Comparison of ENCODE assay signal across 28 cellular contexts in the genomic region with DNA sequence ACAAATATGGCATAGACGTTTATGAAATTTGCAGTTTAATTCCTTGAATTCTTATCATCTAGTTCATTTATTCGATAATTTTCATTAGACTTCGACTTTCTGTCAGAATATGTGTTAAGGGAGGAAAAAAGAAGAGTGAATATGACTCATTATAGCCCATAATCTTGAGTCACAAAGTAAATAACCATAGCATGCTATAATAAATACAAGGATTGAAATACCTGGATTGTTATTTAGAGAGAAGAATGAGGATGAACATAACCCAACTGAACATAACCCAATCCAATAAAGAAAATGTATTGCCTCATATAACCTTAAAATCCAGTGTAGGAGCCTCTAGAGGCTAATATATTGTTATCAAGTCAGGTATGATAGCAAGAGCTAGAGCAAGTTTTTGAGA.
"Had no signal": no experiment of that assay in that cellular context is flagged by ENCODE, and none has a peak within 500 bp of the region (broad histone marks: within the 10 kb centered on the region; RNA-seq: fewer than 3 reads in every experiment).

No MANE protein-coding gene starts in this region.

- DNase-seq: activated CD4-positive, alpha-beta T cell treated with anti-CD3 and anti-CD28 coated beads for 48 hours; activated CD4-positive, alpha-beta T cell treated with anti-CD3 and anti-CD28 coated beads, Interleukin-2, amount 50 U/mL, for 4 hours; activated CD4-positive, CD25-positive, alpha-beta regulatory T cell treated with anti-CD3 and anti-CD28 coated beads, Interleukin-2, amount 50 U/mL, for 72 hours; activated CD8-positive, alpha-beta memory T cell treated with anti-CD3 and anti-CD28 coated beads, Interleukin-2, amount 50 U/mL, for 48 hours; activated CD8-positive, alpha-beta T cell treated with anti-CD3 and anti-CD28 coated beads, Interleukin-2, amount 10 ng/mL, durations not matched to agents 7 days and 5 days; activated T-cell treated with anti-CD3 and anti-CD28 coated beads, Interleukin-2, amount 50 U/mL, for 1 hour; aorta; brain microvascular endothelial cell; caudate nucleus; Karpas-422; MV-4-11; NCI-H1092 treated with DMSO at 0.1 percent for 48 hours; NCI-H1417 treated with DMSO at 0.1 percent for 48 hours; NCI-H1694; NCI-H2029; NCI-H2107; NCI-H2171 treated with DMSO at 0.1 percent for 48 hours; NCI-H226; NCI-H526; NCI-H82; RPMI8226; SHP77; T-helper 17 cell; T-helper 9 cell had no signal

- H3K4me3 Mint-ChIP-seq: activated CD8-positive, alpha-beta T cell treated with anti-CD3 and anti-CD28 coated beads, Interleukin-2, amount 10 ng/mL, durations not matched to agents 7 days and 5 days; activated naive CD4-positive, alpha-beta T cell treated with anti-CD3 and anti-CD28 coated beads, Interleukin-2, amount 50 U/mL, for 24 hours; T-helper 17 cell; WTC11 had no signal

- H3K27me3 Mint-ChIP-seq: activated naive CD4-positive, alpha-beta T cell treated with anti-CD3 and anti-CD28 coated beads, Interleukin-2, amount 50 U/mL, for 24 hours; T-helper 17 cell had no signal

- H3K36me3 Mint-ChIP-seq: activated naive CD4-positive, alpha-beta T cell treated with anti-CD3 and anti-CD28 coated beads, Interleukin-2, amount 50 U/mL, for 24 hours had no signal

- H3K27ac Mint-ChIP-seq: activated CD8-positive, alpha-beta T cell treated with anti-CD3 and anti-CD28 coated beads, Interleukin-2, amount 10 ng/mL, durations not matched to agents 7 days and 5 days; activated naive CD4-positive, alpha-beta T cell treated with anti-CD3 and anti-CD28 coated beads, Interleukin-2, amount 50 U/mL, for 24 hours; T-helper 17 cell; WTC11 had no signal

- H3K4me1 Mint-ChIP-seq: activated naive CD4-positive, alpha-beta T cell treated with anti-CD3 and anti-CD28 coated beads, Interleukin-2, amount 50 U/mL, for 24 hours; T-helper 17 cell; WTC11 had no signal

- H3K9me3 Mint-ChIP-seq: activated naive CD4-positive, alpha-beta T cell treated with anti-CD3 and anti-CD28 coated beads, Interleukin-2, amount 50 U/mL, for 24 hours had no signal

- ATAC-seq: activated CD8-positive, alpha-beta T cell treated with anti-CD3 and anti-CD28 coated beads, Interleukin-2, amount 10 ng/mL, durations not matched to agents 7 days and 5 days; K562; Panc1; T-helper 17 cell; WTC11 had no signal
